8 cellular contexts compared by ENCODE assay signal in the genomic region with DNA sequence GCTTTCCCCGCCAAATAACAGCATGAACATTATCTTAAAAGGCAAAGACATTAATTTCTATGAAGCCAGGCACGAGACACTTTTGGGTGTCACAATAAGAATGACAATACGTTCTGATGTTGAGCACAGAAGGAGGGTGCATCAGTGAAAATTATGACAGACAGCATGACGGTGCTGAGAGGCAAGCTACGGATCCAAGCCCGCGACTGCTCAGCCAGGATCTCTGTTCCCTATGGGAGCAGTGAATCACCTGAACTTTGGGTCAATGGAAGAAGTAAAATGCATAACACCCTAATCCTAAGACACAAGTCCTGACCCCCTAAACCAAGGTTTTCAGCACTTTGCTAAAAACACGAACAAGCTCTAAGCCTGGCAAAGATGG. TPM values are rescaled to one million over a fixed set of nuclear protein-coding genes. Genes with fewer than 3 reads are reported as not detected.
DNase-seq lines count a peak whose midpoint lies in the region; ATAC-seq and TF ChIP-seq lines count a peak whose summit lies in the region.

No MANE protein-coding gene starts in this region.

- H3K27ac ChIP-seq in VCaP (peak overlapping the region; percentile 94), foreskin keratinocyte (peak overlapping the region; percentile 78), skin epidermis (peak overlapping the region in 19 of 21 experiments; percentile 82 to 98 (median 91))

- H3K4me3 ChIP-seq in HAP-1 = peak overlapping the region; percentile 96
- H3K4me3 ChIP-seq in skin epidermis = peak overlapping the region; percentile 58 to 87 (median 82)

- peaks cover 20% of the 10 kb centered on the region for H3K36me3 ChIP-seq in HAP-1 (replicated peaks)

- in situ Hi-C loops in HAP-1 (cut with MboI; ENCODE audit: low sequenced_read_pairs) = no loop called here

- H3K9me3 ChIP-seq in HAP-1 = no peaks in the 10 kb centered on the region

- TF ChIP-seq CTCF in VCaP (conservative IDR thresholded peaks at IDR 0.05) (no peak), foreskin keratinocyte (conservative IDR thresholded peaks at IDR 0.05) (no peak)

- DNase-seq in HAP-1 (ENCODE audit: low spot score in 2 of 2) (no peak), foreskin keratinocyte (no peak), DMS153 (lab: John Stamatoyannopoulos, UW) (no peak), GM19240 (ENCODE audit: insufficient read length, low spot score) (no peak)
- DNase-seq in stimulated activated naive CD4-positive, alpha-beta T cell treated with Interleukin-2 at 50 U/mL for 16 hours (lab: John Stamatoyannopoulos, UW) = no peak

- H3K27me3 ChIP-seq in HAP-1 (ENCODE audit: low read depth) (no peaks in the 10 kb centered on the region), foreskin keratinocyte (no peaks in the 10 kb centered on the region)

- H3K4me1 ChIP-seq in HAP-1 (peaks cover 18% of the 10 kb centered on the region), foreskin keratinocyte (no peaks in the 10 kb centered on the region)

- ATAC-seq in foreskin keratinocyte (no peak), GM19463 (IDR thresholded peaks at IDR 0.05; ENCODE audit: unreplicated experiment) (no peak)

RNA-seq across cellular contexts. Expression of a gene that starts 1.4 kb away (rescaled TPM):
- 7.0 and 7.6 TPM in 2 replicates for total RNA-seq in foreskin keratinocyte
- 6.2 and 6.4 TPM in 2 replicates for polyA plus RNA-seq in foreskin keratinocyte

RNA-seq across cellular contexts. Expression of a gene that starts 51.7 kb away (rescaled TPM):
- total RNA-seq in foreskin keratinocyte = not detected in 2 replicates
- polyA plus RNA-seq in foreskin keratinocyte = not detected in 2 replicates
